In the genomic region with DNA sequence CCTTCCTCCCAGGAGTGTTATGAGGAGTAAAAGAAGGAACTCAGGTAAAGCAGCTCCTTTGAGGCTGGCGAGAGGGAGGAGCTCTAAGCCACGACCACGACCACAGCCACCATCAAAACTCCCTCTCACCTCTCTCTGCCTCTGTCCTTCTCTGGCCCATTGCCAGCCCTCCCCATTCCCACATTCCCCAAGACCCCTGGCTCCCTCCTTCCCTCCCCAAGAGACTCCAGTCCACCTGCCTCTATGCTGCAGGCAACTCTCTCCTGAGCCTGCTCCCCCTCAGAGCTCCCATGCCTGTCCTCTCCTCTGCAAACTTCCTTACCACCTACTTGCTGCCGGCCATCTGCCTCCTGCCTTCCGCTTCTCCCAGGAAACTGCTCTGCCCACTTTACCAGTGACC, we compare ENCODE assay signal across 33 cellular contexts. TPM values are rescaled to one million over a fixed set of nuclear protein-coding genes. Genes with fewer than 3 reads are reported as not detected.
"Had no signal": no experiment of that assay in that cellular context is flagged by ENCODE, and none has a peak within 500 bp of the region (broad histone marks: within the 10 kb centered on the region; RNA-seq: fewer than 3 reads in every experiment).

No MANE protein-coding gene starts in this region.

- H3K36me3 Mint-ChIP-seq: activated CD8-positive, alpha-beta memory T cell treated with anti-CD3 and anti-CD28 coated beads, Interleukin-2, amount 10 ng/mL, durations not matched to agents 7 days and 5 days; activated naive CD4-positive, alpha-beta T cell treated with anti-CD3 and anti-CD28 coated beads, Interleukin-2, amount 50 U/mL, for 24 hours; activated naive CD8-positive, alpha-beta T cell treated with anti-CD3 and anti-CD28 coated beads, Interleukin-2, amount 10 ng/mL, durations not matched to agents 7 days and 5 days had no signal

- H3K4me3 ChIP-seq: ascending aorta, cardiac muscle cell, MG63, SJCRH30, SK-N-MC had no signal

- H3K4me1 ChIP-seq: ascending aorta, SJCRH30 had no signal

- H3K27ac Mint-ChIP-seq: activated CD4-positive, alpha-beta memory T cell treated with anti-CD3 and anti-CD28 coated beads, Interleukin-2, amount 10 ng/mL, durations not matched to agents 7 days and 5 days; activated CD8-positive, alpha-beta memory T cell treated with anti-CD3 and anti-CD28 coated beads, Interleukin-2, amount 10 ng/mL, durations not matched to agents 7 days and 5 days; activated naive CD4-positive, alpha-beta T cell treated with anti-CD3 and anti-CD28 coated beads, Interleukin-2, amount 50 U/mL, for 24 hours; activated naive CD8-positive, alpha-beta T cell treated with anti-CD3 and anti-CD28 coated beads, Interleukin-2, amount 10 ng/mL, durations not matched to agents 7 days and 5 days had no signal

- H3K4me3 Mint-ChIP-seq: activated CD4-positive, alpha-beta memory T cell treated with anti-CD3 and anti-CD28 coated beads, Interleukin-2, amount 10 ng/mL, durations not matched to agents 7 days and 5 days; activated CD8-positive, alpha-beta memory T cell treated with anti-CD3 and anti-CD28 coated beads, Interleukin-2, amount 10 ng/mL, durations not matched to agents 7 days and 5 days; activated naive CD4-positive, alpha-beta T cell treated with anti-CD3 and anti-CD28 coated beads, Interleukin-2, amount 50 U/mL, for 24 hours; activated naive CD8-positive, alpha-beta T cell treated with anti-CD3 and anti-CD28 coated beads, Interleukin-2, amount 10 ng/mL, durations not matched to agents 7 days and 5 days had no signal

- H3K4me1 Mint-ChIP-seq: activated CD4-positive, alpha-beta memory T cell treated with anti-CD3 and anti-CD28 coated beads, Interleukin-2, amount 10 ng/mL, durations not matched to agents 7 days and 5 days; activated CD8-positive, alpha-beta memory T cell treated with anti-CD3 and anti-CD28 coated beads, Interleukin-2, amount 10 ng/mL, durations not matched to agents 7 days and 5 days; activated naive CD4-positive, alpha-beta T cell treated with anti-CD3 and anti-CD28 coated beads, Interleukin-2, amount 50 U/mL, for 24 hours had no signal

- H3K9me3 ChIP-seq: ascending aorta, MG63, SJCRH30 had no signal

- DNase-seq: activated CD4-positive, alpha-beta memory T cell treated with anti-CD3 and anti-CD28 coated beads, Interleukin-2, amount 10 ng/mL, durations not matched to agents 7 days and 5 days; activated CD4-positive, alpha-beta T cell treated with anti-CD3 and anti-CD28 coated beads for 1 hour; activated CD4-positive, alpha-beta T cell treated with anti-CD3 and anti-CD28 coated beads for 48 hours; activated CD4-positive, CD25-positive, alpha-beta regulatory T cell; activated CD8-positive, alpha-beta memory T cell treated with anti-CD3 and anti-CD28 coated beads for 24 hours; activated CD8-positive, alpha-beta memory T cell treated with anti-CD3 and anti-CD28 coated beads, Interleukin-2, amount 10 ng/mL, durations not matched to agents 7 days and 5 days; activated CD8-positive, alpha-beta memory T cell treated with anti-CD3 and anti-CD28 coated beads, Interleukin-2, amount 50 U/mL, for 48 hours; activated gamma-delta T cell; activated naive CD4-positive, alpha-beta T cell treated with Interleukin-2 at 50 U/mL for 16 hours; activated naive CD8-positive, alpha-beta T cell treated with anti-CD3 and anti-CD28 coated beads, Interleukin-2, amount 10 ng/mL, durations not matched to agents 7 days and 5 days; activated T-cell treated with anti-CD3 and anti-CD28 coated beads, Interleukin-2, amount 50 U/mL, for 48 hours; amygdala; Kasumi-1; KBM-7; MG63; MV-4-11; NCI-H1092; NCI-H1436 treated with DMSO at 0.1 percent for 48 hours; NCI-H1694 treated with DMSO at 0.1 percent for 48 hours; NCI-H2029 treated with DMSO at 0.1 percent for 48 hours; NCI-H2107; NCI-H2171; NCI-H510A; NCI-H774; SHP77; SJCRH30; T1000; WERI-Rb-1 had no signal

- H3K27ac ChIP-seq: ascending aorta, cardiac muscle cell, SJCRH30, SK-N-MC, WERI-Rb-1 had no signal

- H3K36me3 ChIP-seq: ascending aorta, cardiac muscle cell, MG63, SJCRH30, WERI-Rb-1 had no signal

- H3K27me3 ChIP-seq: ascending aorta, MG63, SJCRH30 had no signal

- ATAC-seq: activated CD8-positive, alpha-beta memory T cell treated with anti-CD3 and anti-CD28 coated beads, Interleukin-2, amount 10 ng/mL, durations not matched to agents 7 days and 5 days; Panc1 had no signal

- H3K9me3 Mint-ChIP-seq: activated CD4-positive, alpha-beta memory T cell treated with anti-CD3 and anti-CD28 coated beads, Interleukin-2, amount 10 ng/mL, durations not matched to agents 7 days and 5 days; activated naive CD4-positive, alpha-beta T cell treated with anti-CD3 and anti-CD28 coated beads, Interleukin-2, amount 50 U/mL, for 24 hours; activated naive CD8-positive, alpha-beta T cell treated with anti-CD3 and anti-CD28 coated beads, Interleukin-2, amount 10 ng/mL, durations not matched to agents 7 days and 5 days had no signal

RNA-seq across cellular contexts. Expression of a gene that starts 9.5 kb away (rescaled TPM):
- total RNA-seq: ascending aorta had no signal
